1 cellular context compared by ENCODE assay signal in the genomic region with DNA sequence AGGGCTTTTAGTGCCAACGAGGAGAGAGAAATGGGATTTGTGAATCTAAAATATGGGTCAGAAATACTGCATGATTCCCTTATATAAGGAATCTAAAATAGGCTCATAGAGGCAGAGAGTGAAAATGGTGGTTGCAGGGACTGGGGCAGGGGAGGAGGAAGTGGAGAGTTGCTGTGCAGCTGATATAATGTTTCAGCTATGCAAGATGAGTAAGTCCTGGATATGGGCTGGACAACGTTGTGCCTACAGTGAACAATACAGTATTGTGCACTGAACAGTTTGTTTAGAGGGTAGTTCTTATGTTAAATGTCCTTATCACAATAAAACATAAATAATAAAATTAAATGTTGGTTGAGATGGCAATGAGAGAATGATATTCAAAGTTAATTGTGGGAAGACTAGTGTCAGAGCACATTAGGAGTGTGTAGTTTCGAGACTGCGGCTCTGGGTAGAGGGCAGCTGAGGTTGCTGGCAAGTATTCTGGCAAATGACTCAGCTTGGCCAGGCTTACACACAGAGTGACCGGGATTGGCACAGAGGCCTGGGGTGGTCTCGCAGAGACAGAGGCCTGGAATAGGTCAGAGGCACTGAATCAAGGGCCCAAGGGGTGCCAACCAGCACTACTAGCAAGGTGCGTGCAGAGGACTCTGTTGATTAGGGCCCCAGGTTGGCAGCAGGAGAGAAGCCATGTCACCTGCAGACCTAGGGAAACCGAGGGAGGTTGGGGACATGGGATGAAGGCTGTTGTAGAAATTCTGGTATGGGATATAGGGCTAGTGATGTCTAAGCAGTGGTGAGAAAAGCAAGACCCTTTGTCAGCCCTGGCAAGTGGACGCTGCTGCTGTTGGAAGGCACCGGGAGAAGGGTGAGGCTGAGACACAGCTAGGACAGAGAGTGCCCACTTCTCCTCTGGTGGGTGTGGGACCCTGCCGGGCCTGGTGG.
TF ChIP-seq lines count a peak whose summit lies in the region.

No MANE protein-coding gene starts in this region.

TF ChIP-seq in GM23338, 12 proteins besides CTCF, POLR2A, EP300 and RAD21:
- TF ChIP-seq, protein P1, sequence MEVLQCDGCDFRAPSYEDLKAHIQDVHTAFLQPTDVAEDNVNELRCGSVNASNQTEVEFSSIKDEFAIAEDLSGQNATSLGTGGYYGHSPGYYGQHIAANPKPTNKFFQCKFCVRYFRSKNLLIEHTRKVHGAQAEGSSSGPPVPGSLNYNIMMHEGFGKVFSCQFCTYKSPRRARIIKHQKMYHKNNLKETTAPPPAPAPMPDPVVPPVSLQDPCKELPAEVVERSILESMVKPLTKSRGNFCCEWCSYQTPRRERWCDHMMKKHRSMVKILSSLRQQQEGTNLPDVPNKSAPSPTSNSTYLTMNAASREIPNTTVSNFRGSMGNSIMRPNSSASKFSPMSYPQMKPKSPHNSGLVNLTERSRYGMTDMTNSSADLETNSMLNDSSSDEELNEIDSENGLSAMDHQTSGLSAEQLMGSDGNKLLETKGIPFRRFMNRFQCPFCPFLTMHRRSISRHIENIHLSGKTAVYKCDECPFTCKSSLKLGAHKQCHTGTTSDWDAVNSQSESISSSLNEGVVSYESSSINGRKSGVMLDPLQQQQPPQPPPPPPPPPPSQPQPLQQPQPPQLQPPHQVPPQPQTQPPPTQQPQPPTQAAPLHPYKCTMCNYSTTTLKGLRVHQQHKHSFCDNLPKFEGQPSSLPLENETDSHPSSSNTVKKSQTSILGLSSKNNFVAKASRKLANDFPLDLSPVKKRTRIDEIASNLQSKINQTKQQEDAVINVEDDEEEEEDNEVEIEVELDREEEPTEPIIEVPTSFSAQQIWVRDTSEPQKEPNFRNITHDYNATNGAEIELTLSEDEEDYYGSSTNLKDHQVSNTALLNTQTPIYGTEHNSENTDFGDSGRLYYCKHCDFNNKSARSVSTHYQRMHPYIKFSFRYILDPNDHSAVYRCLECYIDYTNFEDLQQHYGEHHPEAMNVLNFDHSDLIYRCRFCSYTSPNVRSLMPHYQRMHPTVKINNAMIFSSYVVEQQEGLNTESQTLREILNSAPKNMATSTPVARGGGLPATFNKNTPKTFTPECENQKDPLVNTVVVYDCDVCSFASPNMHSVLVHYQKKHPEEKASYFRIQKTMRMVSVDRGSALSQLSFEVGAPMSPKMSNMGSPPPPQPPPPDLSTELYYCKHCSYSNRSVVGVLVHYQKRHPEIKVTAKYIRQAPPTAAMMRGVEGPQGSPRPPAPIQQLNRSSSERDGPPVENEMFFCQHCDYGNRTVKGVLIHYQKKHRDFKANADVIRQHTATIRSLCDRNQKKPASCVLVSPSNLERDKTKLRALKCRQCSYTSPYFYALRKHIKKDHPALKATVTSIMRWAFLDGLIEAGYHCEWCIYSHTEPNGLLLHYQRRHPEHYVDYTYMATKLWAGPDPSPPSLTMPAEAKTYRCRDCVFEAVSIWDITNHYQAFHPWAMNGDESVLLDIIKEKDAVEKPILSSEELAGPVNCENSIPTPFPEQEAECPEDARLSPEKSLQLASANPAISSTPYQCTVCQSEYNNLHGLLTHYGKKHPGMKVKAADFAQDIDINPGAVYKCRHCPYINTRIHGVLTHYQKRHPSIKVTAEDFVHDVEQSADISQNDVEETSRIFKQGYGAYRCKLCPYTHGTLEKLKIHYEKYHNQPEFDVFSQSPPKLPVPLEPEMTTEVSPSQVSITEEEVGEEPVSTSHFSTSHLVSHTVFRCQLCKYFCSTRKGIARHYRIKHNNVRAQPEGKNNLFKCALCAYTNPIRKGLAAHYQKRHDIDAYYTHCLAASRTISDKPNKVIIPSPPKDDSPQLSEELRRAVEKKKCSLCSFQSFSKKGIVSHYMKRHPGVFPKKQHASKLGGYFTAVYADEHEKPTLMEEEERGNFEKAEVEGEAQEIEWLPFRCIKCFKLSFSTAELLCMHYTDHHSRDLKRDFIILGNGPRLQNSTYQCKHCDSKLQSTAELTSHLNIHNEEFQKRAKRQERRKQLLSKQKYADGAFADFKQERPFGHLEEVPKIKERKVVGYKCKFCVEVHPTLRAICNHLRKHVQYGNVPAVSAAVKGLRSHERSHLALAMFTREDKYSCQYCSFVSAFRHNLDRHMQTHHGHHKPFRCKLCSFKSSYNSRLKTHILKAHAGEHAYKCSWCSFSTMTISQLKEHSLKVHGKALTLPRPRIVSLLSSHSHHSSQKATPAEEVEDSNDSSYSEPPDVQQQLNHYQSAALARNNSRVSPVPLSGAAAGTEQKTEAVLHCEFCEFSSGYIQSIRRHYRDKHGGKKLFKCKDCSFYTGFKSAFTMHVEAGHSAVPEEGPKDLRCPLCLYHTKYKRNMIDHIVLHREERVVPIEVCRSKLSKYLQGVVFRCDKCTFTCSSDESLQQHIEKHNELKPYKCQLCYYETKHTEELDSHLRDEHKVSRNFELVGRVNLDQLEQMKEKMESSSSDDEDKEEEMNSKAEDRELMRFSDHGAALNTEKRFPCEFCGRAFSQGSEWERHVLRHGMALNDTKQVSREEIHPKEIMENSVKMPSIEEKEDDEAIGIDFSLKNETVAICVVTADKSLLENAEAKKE (CRISPR knock-in tag; IDR thresholded peaks at IDR 0.05) = no peak
